In genomic region chr10:104580321-104580720, GRCh38 we compare ENCODE assay signal across 12 cellular contexts.
DNase-seq lines count a peak whose midpoint lies in the region; ATAC-seq and TF ChIP-seq lines count a peak whose summit lies in the region.
"Had no signal": no experiment of that assay in that cellular context is flagged by ENCODE, and none has a peak within 500 bp of the region (broad histone marks: within the 10 kb centered on the region; RNA-seq: fewer than 3 reads in every experiment).

No MANE protein-coding gene starts in this region.

- RAD21 ChIA-PET in HCT116 (lab: Charles Lee; ENCODE audit: low non-redundant PET in 1 of 2, low total read pairs in 2 of 2, uncharacterized antibody in 2 of 2, unreplicated experiment in 2 of 2) = interaction anchor here in 1 of 2 experiments (1.6 kb wide), 1 partner anchor 42 kb away, joined by 5 read pairs; no protein-coding TSS in a partner anchor

- no peaks in the 10 kb centered on the region for H3K4me1 Mint-ChIP-seq in activated CD4-positive, alpha-beta T cell treated with anti-CD3 and anti-CD28 coated beads, Interleukin-2, amount 10 ng/mL, durations not matched to agents 24 days and 14 days

- H3K23ac ChIP-seq in mesenchymal stem cell (ENCODE audit: low read length in 2 of 2) = no peak overlapping the region

- no peak for TF ChIP-seq POLR2A in HCT116 (IDR thresholded peaks at IDR 0.05; ENCODE audit: borderline replicate concordance, extremely low read depth, insufficient read depth, insufficient read length)

- H3K79me2 ChIP-seq in HCT116 (ENCODE audit: insufficient read depth, low read length) = no peaks in the 10 kb centered on the region

- peaks cover 6% of the 10 kb centered on the region for H3K27me3 Mint-ChIP-seq in activated CD4-positive, alpha-beta T cell treated with anti-CD3 and anti-CD28 coated beads, Interleukin-2, amount 10 ng/mL, durations not matched to agents 24 days and 14 days

- H3K36me3 Mint-ChIP-seq in activated CD4-positive, alpha-beta T cell treated with anti-CD3 and anti-CD28 coated beads, Interleukin-2, amount 10 ng/mL, durations not matched to agents 24 days and 14 days (ENCODE audit: low read depth) = no peaks in the 10 kb centered on the region
- H3K36me3 Mint-ChIP-seq: memory B cell had no signal

- no peaks in the 10 kb centered on the region for H3K79me1 ChIP-seq in mesenchymal stem cell (replicated peaks; ENCODE audit: low read length, poor library complexity, severe bottlenecking)

- H3K4me3 ChIP-seq in HCT116 (replicated peaks in 1 of 2; ENCODE audit: low read depth in 1 of 2, low read length in 2 of 2) (no peak overlapping the region), cardiac fibroblast (replicated peaks in 1 of 2; ENCODE audit: low read depth in 2 of 2, low read length in 2 of 2) (peak overlapping the region in 1 of 2 donors; percentile 5), mesenchymal stem cell (ENCODE audit: insufficient read depth in 1 of 2, low read depth in 1 of 2, low read length in 2 of 2) (peak overlapping the region in 1 of 2 experiments; percentile 68), tibial artery (no peak overlapping the region)
- H3K4me3 ChIP-seq: BLaER1 treated with 17β-estradiol and CSF1 and Interleukin-3, amounts not matched to agents 10 nM and 100 nM had no signal

- DNase-seq in AG08395 (ENCODE audit: low spot score) (peak; percentile 29), HCT116 (ENCODE audit: low read depth, low spot score) (no peak), cardiac fibroblast (ENCODE audit: low read depth in 2 of 2) (peak; percentile 28 to 49), mesenchymal stem cell (no peak), COLO668 (lab: John Stamatoyannopoulos, UW; ENCODE audit: unreplicated experiment) (no peak), SKM-1 (lab: John Stamatoyannopoulos, UW; ENCODE audit: unreplicated experiment) (no peak), tibial artery (no peak)
- DNase-seq in activated CD4-positive, alpha-beta T cell treated with anti-CD3 and anti-CD28 coated beads, Interleukin-2, amount 10 ng/mL, durations not matched to agents 24 days and 14 days = no peak

- 87% methylated on average over 8 of the region's 13 CpGs for WGBS in mesenchymal stem cell

- no TSS peak for BruUV-seq in HCT116 (replicated peaks; lab: Mats Ljungman, UMichigan)

- H4K91ac ChIP-seq in mesenchymal stem cell (ENCODE audit: low read length) = no peak overlapping the region

- intact Hi-C loops in HCT116 (cut with micrococcal nuclease) (loop anchor here (1.0 to 5.0 kb wide), 3 partner anchors 34 to 347 kb away; no protein-coding TSS in a partner anchor), tibial artery (cut with DNase I; ENCODE audit: low total_unique reads) (no loop called here)
- intact Hi-C loops in activated CD4-positive, alpha-beta T cell treated with anti-CD3 and anti-CD28 coated beads, Interleukin-2, amount 10 ng/mL, durations not matched to agents 24 days and 14 days (cut with micrococcal nuclease) = loop anchor here (2.0 kb wide), 1 partner anchor 344 kb away; no protein-coding TSS in a partner anchor

- peaks cover 0 to 4% of the 10 kb centered on the region in 2 experiments; a peak in 1 of 4 replicates for H3K4me1 ChIP-seq in HCT116 (ENCODE audit: control insufficient read depth in 1 of 2, insufficient read depth in 2 of 2, low read length in 2 of 2)
- H3K4me1 ChIP-seq in mesenchymal stem cell (ENCODE audit: control insufficient read depth, insufficient read depth, low read depth, low read length) = no peaks in the 10 kb centered on the region
- H3K4me1 ChIP-seq in tibial artery = peaks cover 0 to 9% (median 0%) of the 10 kb centered on the region in 4 donors

- POLR2A ChIA-PET in HCT116 (lab: Charles Lee) = no interaction called here

- H4K20me1 ChIP-seq in HCT116 (ENCODE audit: insufficient read depth) = no peaks in the 10 kb centered on the region
- H4K20me1 ChIP-seq: BLaER1 treated with 17β-estradiol and CSF1 and Interleukin-3, amounts not matched to agents 10 nM and 100 nM had no signal

- H3K14ac ChIP-seq in mesenchymal stem cell (ENCODE audit: low read length in 2 of 2) = no peak overlapping the region

- H3K4ac ChIP-seq in mesenchymal stem cell (ENCODE audit: low read depth in 1 of 2, low read length in 2 of 2) = no peak overlapping the region

- H2BK120ac ChIP-seq in mesenchymal stem cell (ENCODE audit: low read depth, low read length) = no peak overlapping the region

- H2AK5ac ChIP-seq in mesenchymal stem cell (ENCODE audit: low read length, severe bottlenecking) = no peak overlapping the region

- H3K4me2 ChIP-seq in HCT116 (ENCODE audit: low read length) = no peak overlapping the region
- no peak overlapping the region for H3K4me2 ChIP-seq in mesenchymal stem cell (ENCODE audit: low read length, poor library complexity, severe bottlenecking)
- H3K4me2 ChIP-seq: BLaER1 treated with 17β-estradiol and CSF1 and Interleukin-3, amounts not matched to agents 10 nM and 100 nM had no signal

- H3K27me3 ChIP-seq in HCT116 (ENCODE audit: insufficient read depth, low read length) (peaks cover 31% of the 10 kb centered on the region), mesenchymal stem cell (ENCODE audit: control insufficient read depth in 1 of 2, insufficient read depth in 1 of 2, low read length in 2 of 2) (peaks cover 0 to 10% of the 10 kb centered on the region in 2 experiments), tibial artery (peaks cover 0 to 32% of the 10 kb centered on the region in 2 donors)
- H3K27me3 ChIP-seq: BLaER1 treated with 17β-estradiol and CSF1 and Interleukin-3, amounts not matched to agents 10 nM and 100 nM had no signal

- H3K27ac Mint-ChIP-seq in activated CD4-positive, alpha-beta T cell treated with anti-CD3 and anti-CD28 coated beads, Interleukin-2, amount 10 ng/mL, durations not matched to agents 24 days and 14 days = no peak overlapping the region
- H3K27ac Mint-ChIP-seq: activated T-cell treated with anti-CD3 and anti-CD28 coated beads, Interleukin-2, amount 50 U/mL, for 72 hours; effector memory CD8-positive, alpha-beta T cell; memory B cell had no signal

- H2BK12ac ChIP-seq in mesenchymal stem cell (ENCODE audit: low read length in 2 of 2) = no peak overlapping the region

- CTCF ChIA-PET in HCT116 (lab: Charles Lee) = interaction anchor here (0.5 to 4.1 kb wide), 11 partner anchors 9 to 720 kb away, joined by 3 to 30 read pairs (median 5); no protein-coding TSS in a partner anchor

- H3K36me3 ChIP-seq in HCT116 (ENCODE audit: control insufficient read depth in 1 of 2, insufficient read depth in 2 of 2, low read length in 2 of 2) (no peaks in the 10 kb centered on the region), mesenchymal stem cell (ENCODE audit: control insufficient read depth in 1 of 2, insufficient read depth in 2 of 2, low read depth in 1 of 2, low read length in 2 of 2) (no peaks in the 10 kb centered on the region), tibial artery (no peaks in the 10 kb centered on the region)
- H3K36me3 ChIP-seq: BLaER1 treated with 17β-estradiol and CSF1 and Interleukin-3, amounts not matched to agents 10 nM and 100 nM had no signal

- TF ChIP-seq CTCF in HCT116 (IDR thresholded peaks at IDR 0.05 in 2 of 3, conservative IDR thresholded peaks at IDR 0.05 in 1 of 3; ENCODE audit: borderline replicate concordance in 1 of 3, insufficient read depth in 1 of 3, low read depth in 2 of 3, low read length in 2 of 3) (no peak), cardiac fibroblast (IDR thresholded peaks at IDR 0.05; ENCODE audit: low read depth, low read length) (no peak), tibial artery (IDR thresholded peaks at IDR 0.05) (no peak)

- H2BK5ac ChIP-seq in mesenchymal stem cell (ENCODE audit: low read depth, low read length, poor library complexity, severe bottlenecking) = no peak overlapping the region

- no peak overlapping the region for H3K18ac ChIP-seq in mesenchymal stem cell (ENCODE audit: low read depth in 1 of 2, low read length in 2 of 2)

- no peak overlapping the region for H2AFZ ChIP-seq in HCT116 (ENCODE audit: low read depth, low read length, poor library complexity, severe bottlenecking)
- H2AFZ ChIP-seq in mesenchymal stem cell (ENCODE audit: low read depth, low read length) = no peak overlapping the region

- no peak overlapping the region for H3K4me3 Mint-ChIP-seq in activated CD4-positive, alpha-beta T cell treated with anti-CD3 and anti-CD28 coated beads, Interleukin-2, amount 10 ng/mL, durations not matched to agents 24 days and 14 days
- H3K4me3 Mint-ChIP-seq: activated T-cell treated with anti-CD3 and anti-CD28 coated beads, Interleukin-2, amount 50 U/mL, for 72 hours had no signal

- H3K9ac ChIP-seq in HCT116 (ENCODE audit: low read length) = no peak overlapping the region
- H3K9ac ChIP-seq in mesenchymal stem cell (ENCODE audit: low read length) = peak overlapping the region; percentile 61
- H3K9ac ChIP-seq: BLaER1 treated with 17β-estradiol and CSF1 and Interleukin-3, amounts not matched to agents 10 nM and 100 nM had no signal

- no peaks in the 10 kb centered on the region for H3K9me2 ChIP-seq in HCT116 (ENCODE audit: insufficient read depth)

- H4K8ac ChIP-seq in mesenchymal stem cell (ENCODE audit: low read length) = no peak overlapping the region

- H3K9me3 Mint-ChIP-seq in activated CD4-positive, alpha-beta T cell treated with anti-CD3 and anti-CD28 coated beads, Interleukin-2, amount 10 ng/mL, durations not matched to agents 24 days and 14 days = no peaks in the 10 kb centered on the region
- H3K9me3 Mint-ChIP-seq: effector memory CD8-positive, alpha-beta T cell had no signal

- ATAC-seq in HCT116 = 0 out of 2 replicates have a peak, but pooled peaks have one; percentile 9

- no peak for TF ChIP-seq RAD21 in HCT116 (IDR thresholded peaks at IDR 0.05; ENCODE audit: low read depth)

- no peak overlapping the region for H2BK15ac ChIP-seq in mesenchymal stem cell (ENCODE audit: low read depth, poor library complexity, severe bottlenecking)

- H3K27ac ChIP-seq in HCT116 (ENCODE audit: low read depth, low read length) (no peak overlapping the region), mesenchymal stem cell (ENCODE audit: low read length, poor library complexity, severe bottlenecking) (no peak overlapping the region), tibial artery (no peak overlapping the region)
- H3K27ac ChIP-seq: BLaER1 treated with 17β-estradiol and CSF1 and Interleukin-3, amounts not matched to agents 10 nM and 100 nM had no signal

- no peaks in the 10 kb centered on the region for H3K9me3 ChIP-seq in HCT116 (ENCODE audit: control insufficient read depth in 1 of 2, insufficient read depth in 1 of 2, low read depth in 1 of 2, low read length in 2 of 2)
- H3K9me3 ChIP-seq in mesenchymal stem cell (ENCODE audit: control insufficient read depth, low read length) = no peaks in the 10 kb centered on the region
- H3K9me3 ChIP-seq in tibial artery = no peaks in the 10 kb centered on the region

TF ChIP-seq in HCT116, 20 proteins besides CTCF, POLR2A, EP300 and RAD21 (continues in another document):
- TF ChIP-seq EZH2 (IDR thresholded peaks at IDR 0.05) = no peak
- TF ChIP-seq CEBPB (IDR thresholded peaks at IDR 0.05; ENCODE audit: low read depth) = no peak
- TF ChIP-seq ZNF274 (IDR thresholded peaks at IDR 0.05; ENCODE audit: low read depth, low read length) = no peak
- no peak for TF ChIP-seq ELF1 (IDR thresholded peaks at IDR 0.05; ENCODE audit: borderline replicate concordance, low read depth)
- no peak for TF ChIP-seq TCF7L2 (IDR thresholded peaks at IDR 0.05; ENCODE audit: borderline replicate concordance, extremely low read depth, insufficient read depth, insufficient read length)
- no peak for TF ChIP-seq YY1 (IDR thresholded peaks at IDR 0.05; ENCODE audit: extremely low read depth, insufficient replicate concordance, low read depth, low read length)

Comparison
In these comparisons a context has a peak if more than half of its experiments do, and no peak if none do; other contexts are left out.
1. DNase-seq: peak in AG08395 (single experiment) and cardiac fibroblast (2 of 2); none in HCT116 (single experiment), mesenchymal stem cell (single experiment), COLO668 (single experiment), SKM-1 (single experiment), tibial artery (0 of 2) and activated CD4-positive, alpha-beta T cell treated with anti-CD3 and anti-CD28 coated beads, Interleukin-2, amount 10 ng/mL, durations not matched to agents 24 days and 14 days (single experiment).